2 cellular contexts compared by ENCODE assay signal in the genomic region with DNA sequence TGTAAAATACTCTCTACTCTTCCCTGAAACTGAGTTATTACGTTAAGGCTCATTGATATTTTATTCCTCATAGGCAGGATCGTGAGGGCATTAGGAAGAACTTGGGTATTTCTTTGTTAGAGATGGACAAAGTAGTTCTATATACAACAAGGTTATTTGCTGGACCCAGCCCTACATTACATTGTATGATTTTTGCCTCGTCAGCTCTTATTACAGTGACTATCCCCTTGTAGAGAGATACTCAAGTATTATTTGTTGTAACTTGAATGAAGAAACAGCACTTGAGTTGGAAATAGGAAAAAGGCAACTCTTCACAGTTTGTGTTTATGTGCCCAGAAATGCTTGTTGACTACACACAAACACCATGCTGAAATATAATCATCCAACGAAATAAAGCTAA.
TF ChIP-seq lines count a peak whose summit lies in the region.

No MANE protein-coding gene starts in this region.

TF ChIP-seq in HepG2, 621 proteins besides CTCF, POLR2A, EP300 and RAD21:
- TF ChIP-seq POLR2G (IDR thresholded peaks at IDR 0.05; ENCODE audit: low read depth, low read length) (no peak), MAFK (conservative IDR thresholded peaks at IDR 0.05 in 1 of 2, IDR thresholded peaks at IDR 0.05 in 1 of 2; ENCODE audit: low read length in 2 of 2) (peak; percentile 86 to 96), MAFF (IDR thresholded peaks at IDR 0.05; ENCODE audit: low read depth, low read length) (peak; percentile 93)

TF ChIP-seq in IMR-90, 13 proteins besides CTCF, POLR2A, EP300 and RAD21:
- peak; percentile 89 for TF ChIP-seq MAFK (IDR thresholded peaks at IDR 0.05; ENCODE audit: low read depth, low read length)
- TF ChIP-seq, protein P1, sequence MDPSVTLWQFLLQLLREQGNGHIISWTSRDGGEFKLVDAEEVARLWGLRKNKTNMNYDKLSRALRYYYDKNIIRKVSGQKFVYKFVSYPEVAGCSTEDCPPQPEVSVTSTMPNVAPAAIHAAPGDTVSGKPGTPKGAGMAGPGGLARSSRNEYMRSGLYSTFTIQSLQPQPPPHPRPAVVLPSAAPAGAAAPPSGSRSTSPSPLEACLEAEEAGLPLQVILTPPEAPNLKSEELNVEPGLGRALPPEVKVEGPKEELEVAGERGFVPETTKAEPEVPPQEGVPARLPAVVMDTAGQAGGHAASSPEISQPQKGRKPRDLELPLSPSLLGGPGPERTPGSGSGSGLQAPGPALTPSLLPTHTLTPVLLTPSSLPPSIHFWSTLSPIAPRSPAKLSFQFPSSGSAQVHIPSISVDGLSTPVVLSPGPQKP (IDR thresholded peaks at IDR 0.05; ENCODE audit: borderline replicate concordance, low read depth, low read length): no peak
